Comparison of ENCODE assay signal across 8 cellular contexts in genomic region chr1:120414911-120415480, GRCh38. TPM values are rescaled to one million over a fixed set of nuclear protein-coding genes. Genes with fewer than 3 reads are reported as not detected.
DNase-seq lines count a peak whose midpoint lies in the region; ATAC-seq and TF ChIP-seq lines count a peak whose summit lies in the region.
"Not testable (repeated sequence)": the region's sequence is repeated elsewhere in the genome, so short reads cannot be mapped to it uniquely, and the experiment has no call there.

A gene with protein sequence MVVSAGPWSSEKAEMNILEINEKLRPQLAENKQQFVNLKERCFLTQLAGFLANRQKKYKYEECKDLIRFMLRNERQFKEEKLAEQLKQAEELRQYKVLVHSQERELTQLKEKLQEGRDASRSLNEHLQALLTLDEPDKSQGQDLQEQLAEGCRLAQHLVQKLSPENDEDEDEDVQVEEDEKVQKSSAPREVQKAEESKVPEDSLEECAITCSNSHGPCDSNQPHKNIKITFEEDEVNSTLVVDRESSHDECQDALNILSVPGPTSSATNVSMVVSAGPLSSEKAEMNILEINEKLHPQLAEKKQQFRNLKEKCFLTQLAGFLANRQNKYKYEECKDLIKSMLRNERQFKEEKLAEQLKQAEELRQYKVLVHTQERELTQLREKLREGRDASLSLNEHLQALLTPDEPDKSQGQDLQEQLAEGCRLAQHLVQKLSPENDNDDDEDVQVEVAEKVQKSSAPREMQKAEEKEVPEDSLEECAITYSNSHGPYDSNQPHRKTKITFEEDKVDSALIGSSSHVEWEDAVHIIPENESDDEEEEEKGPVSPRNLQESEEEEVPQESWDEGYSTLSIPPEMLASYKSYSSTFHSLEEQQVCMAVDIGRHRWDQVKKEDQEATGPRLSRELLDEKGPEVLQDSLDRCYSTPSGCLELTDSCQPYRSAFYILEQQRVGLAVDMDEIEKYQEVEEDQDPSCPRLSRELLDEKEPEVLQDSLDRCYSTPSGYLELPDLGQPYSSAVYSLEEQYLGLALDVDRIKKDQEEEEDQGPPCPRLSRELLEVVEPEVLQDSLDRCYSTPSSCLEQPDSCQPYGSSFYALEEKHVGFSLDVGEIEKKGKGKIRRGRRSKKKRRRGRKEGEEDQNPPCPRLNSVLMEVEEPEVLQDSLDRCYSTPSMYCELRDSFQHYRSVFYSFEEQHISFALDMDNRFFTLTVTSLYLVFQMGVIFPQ (plus strand): TSS chr1:120415035. CDS start chr1:120436523, 21,488 bp downstream.

- peak within 1 kb of the TSS; percentile 49 to 77 (median 62) for H3K4me3 ChIP-seq in breast epithelium
- peak within 1 kb of the TSS; percentile 58 for H3K4me3 ChIP-seq in iPS-18a (ENCODE audit: low read length)
- peak within 1 kb of the TSS; percentile 62 to 66 (median 63) for H3K4me3 ChIP-seq in sigmoid colon

- H3K9ac ChIP-seq in iPS-18a (ENCODE audit: low read length) = not testable (repeated sequence)

- not testable (repeated sequence) for H3K27me3 ChIP-seq in breast epithelium; iPS-18a (ENCODE audit: control insufficient read depth, insufficient read depth, low read length); sigmoid colon

- H3K27ac ChIP-seq in breast epithelium (peak within 1 kb of the TSS; percentile 61 to 87), sigmoid colon (peak within 1 kb of the TSS; percentile 79 to 86 (median 84))
- H3K27ac ChIP-seq in iPS-18a (ENCODE audit: low read length) = not testable (repeated sequence)

- not testable (repeated sequence) for TF ChIP-seq EP300 in sigmoid colon (IDR thresholded peaks at IDR 0.05)

- DNase-seq in NCI-H2171 treated with DMSO at 0.1 percent for 48 hours (lab: John Stamatoyannopoulos, UW) (peak; percentile 27), breast epithelium (ENCODE audit: low spot score in 2 of 2) (peak; percentile 56 to 62), sigmoid colon (peak; percentile 91), ureter (ENCODE audit: low spot score) (peak; percentile 64)
- DNase-seq in activated CD4-positive, CD25-positive, alpha-beta regulatory T cell treated with anti-CD3 and anti-CD28 coated beads, Interleukin-2, amount 50 U/mL, for 72 hours = peak; percentile 70

- not testable (repeated sequence) for H3K9me3 ChIP-seq in breast epithelium; iPS-18a (ENCODE audit: control insufficient read depth, low read depth, low read length); sigmoid colon

- not testable (repeated sequence) for TF ChIP-seq CTCF in breast epithelium (IDR thresholded peaks at IDR 0.05); sigmoid colon (IDR thresholded peaks at IDR 0.05)

- H3K36me3 ChIP-seq in breast epithelium; iPS-18a (ENCODE audit: control insufficient read depth, low read depth, low read length); sigmoid colon: not testable (repeated sequence)

- 0 to 1% methylated on average over 47 to 52 of the region's 64 CpGs for WGBS in sigmoid colon, 2 donors

- ATAC-seq in GM18861 (IDR thresholded peaks at IDR 0.05; ENCODE audit: unreplicated experiment) (peak; percentile 97), HG03060 (IDR thresholded peaks at IDR 0.05; ENCODE audit: low read depth, unreplicated experiment) (peak; percentile 85)

- intact Hi-C loops in breast epithelium (cut with DNase I; ENCODE audit: low total_unique reads); sigmoid colon (cut with DNase I): not testable (repeated sequence)

- not testable (repeated sequence) for H3K4me1 ChIP-seq in breast epithelium; iPS-18a (ENCODE audit: control insufficient read depth, low read depth, low read length); sigmoid colon

- not testable (repeated sequence) for TF ChIP-seq POLR2A in breast epithelium (IDR thresholded peaks at IDR 0.05); sigmoid colon (IDR thresholded peaks at IDR 0.05)

RNA-seq across cellular contexts. Expression of the gene that starts here (rescaled TPM):
- 10 to 100 TPM; 15.1 to 18.7 (median 17.1) TPM for total RNA-seq in breast epithelium
- 10 to 100 TPM in 2 of 4 donors, 1 to 10 TPM in 2; 6.4 to 23.8 (median 9.6) TPM for total RNA-seq in sigmoid colon
- polyA plus RNA-seq in sigmoid colon = 1 to 10 TPM; 1.2 to 5.6 (median 2.4) TPM
- total RNA-seq in ureter = 12.7 TPM

Comparison
In these comparisons a context has a peak if more than half of its experiments do, and no peak if none do; other contexts are left out.
1. DNase-seq: peak in every context shown above with its lines; median percentile 91 in sigmoid colon; 70 in activated CD4-positive, CD25-positive, alpha-beta regulatory T cell treated with anti-CD3 and anti-CD28 coated beads, Interleukin-2, amount 50 U/mL, for 72 hours; 64 in ureter; 59 in breast epithelium; 27 in NCI-H2171 treated with DMSO at 0.1 percent for 48 hours.